Comparison of ENCODE assay signal across 1 cellular context in the genomic region with DNA sequence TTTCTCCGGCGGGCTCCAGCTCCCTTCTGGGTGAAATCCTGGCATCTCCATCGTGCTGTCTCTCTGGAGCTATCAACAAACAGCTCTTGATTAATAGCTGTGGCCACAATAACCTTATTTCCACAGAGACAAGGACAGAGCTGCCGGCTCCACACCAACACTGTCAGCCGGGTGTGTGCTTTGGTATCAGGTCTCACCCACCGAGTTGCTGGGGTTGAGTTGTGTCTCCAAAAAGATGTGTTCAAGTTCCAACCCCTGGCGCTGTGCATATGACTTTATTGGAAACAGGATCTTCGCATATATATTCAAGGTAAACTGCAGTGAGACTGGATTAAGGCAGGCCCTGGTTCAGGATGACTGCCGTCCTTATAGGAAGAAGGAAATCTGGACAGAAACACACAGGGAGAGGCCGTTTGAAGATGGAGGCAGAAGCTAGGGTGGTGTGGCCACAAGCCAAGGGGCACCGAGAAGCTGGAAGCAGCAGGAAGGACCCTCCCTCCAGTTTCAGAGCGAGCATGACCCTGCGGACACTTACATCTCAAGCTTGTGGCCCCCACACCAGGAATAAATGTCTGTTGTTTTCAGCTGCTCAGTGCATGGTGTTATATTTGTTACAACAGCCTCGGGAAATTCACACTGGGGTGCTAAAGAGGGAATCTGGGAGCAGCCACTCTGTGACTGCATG.
TF ChIP-seq lines count a peak whose summit lies in the region.

No MANE protein-coding gene starts in this region.

TF ChIP-seq in GM23338, 12 proteins besides CTCF, POLR2A, EP300 and RAD21 (continued from another document):
- no peak for TF ChIP-seq JUNB (IDR thresholded peaks at IDR 0.05; ENCODE audit: unreplicated experiment)
- no peak for TF ChIP-seq NANOG (IDR thresholded peaks at IDR 0.05; ENCODE audit: borderline replicate concordance)
- TF ChIP-seq EZH2 (IDR thresholded peaks at IDR 0.05; ENCODE audit: low read depth, unreplicated experiment) = no peak
- TF ChIP-seq CREB1 (CRISPR knock-in tag; IDR thresholded peaks at IDR 0.05; ENCODE audit: low read depth) = no peak
- TF ChIP-seq EZH2phosphoT487 (IDR thresholded peaks at IDR 0.05; ENCODE audit: unreplicated experiment) = no peak
- no peak for TF ChIP-seq STAT1 (IDR thresholded peaks at IDR 0.05; ENCODE audit: unreplicated experiment)
- no peak for TF ChIP-seq ZNF114 (CRISPR knock-in tag; IDR thresholded peaks at IDR 0.05)
- TF ChIP-seq, protein P1, sequence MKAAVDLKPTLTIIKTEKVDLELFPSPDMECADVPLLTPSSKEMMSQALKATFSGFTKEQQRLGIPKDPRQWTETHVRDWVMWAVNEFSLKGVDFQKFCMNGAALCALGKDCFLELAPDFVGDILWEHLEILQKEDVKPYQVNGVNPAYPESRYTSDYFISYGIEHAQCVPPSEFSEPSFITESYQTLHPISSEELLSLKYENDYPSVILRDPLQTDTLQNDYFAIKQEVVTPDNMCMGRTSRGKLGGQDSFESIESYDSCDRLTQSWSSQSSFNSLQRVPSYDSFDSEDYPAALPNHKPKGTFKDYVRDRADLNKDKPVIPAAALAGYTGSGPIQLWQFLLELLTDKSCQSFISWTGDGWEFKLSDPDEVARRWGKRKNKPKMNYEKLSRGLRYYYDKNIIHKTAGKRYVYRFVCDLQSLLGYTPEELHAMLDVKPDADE (IDR thresholded peaks at IDR 0.05) = no peak
TF ChIP-seq in GM23338: peak in this region for 0.
